ENCODE assay signal across 8 cellular contexts in the genomic region with DNA sequence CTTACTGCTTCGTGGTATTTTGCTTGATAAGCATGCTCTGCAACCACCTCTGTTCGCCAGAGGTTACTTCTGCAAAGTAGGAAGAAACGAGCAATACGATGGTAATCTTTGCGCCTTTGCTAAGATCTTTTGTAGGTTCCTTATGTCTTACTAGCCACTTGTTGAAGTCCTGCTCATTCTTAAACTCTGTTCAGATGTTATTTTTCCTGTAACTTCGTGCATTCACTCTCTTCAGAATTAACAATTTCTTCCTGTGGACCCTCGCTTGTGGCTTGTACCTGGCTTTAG. TPM values are rescaled to one million over a fixed set of nuclear protein-coding genes. Genes with fewer than 3 reads are reported as not detected.
A peak's percentile ranks its signal among the peaks of the same experiment; 100 is the strongest.
DNase-seq lines count a peak whose midpoint lies in the region; ATAC-seq and TF ChIP-seq lines count a peak whose summit lies in the region.

No MANE protein-coding gene starts in this region.

- no peaks in the 10 kb centered on the region for H3K9me3 ChIP-seq in ES-I3 (ENCODE audit: control insufficient read depth, insufficient read depth, low read length)
- no peaks in the 10 kb centered on the region for H3K9me3 ChIP-seq in HEK293 (ENCODE audit: control insufficient read depth, insufficient read depth, low read depth, low read length)

- H3K4me1 ChIP-seq in ES-I3 (ENCODE audit: insufficient read depth, low read length) (no peaks in the 10 kb centered on the region), HEK293 (ENCODE audit: control insufficient read depth, insufficient read depth, low read length) (peaks cover 9% of the 10 kb centered on the region)

- intact Hi-C loops in head of caudate nucleus (cut with DNase I) = no loop called here

- H3K9ac ChIP-seq in ES-I3 (ENCODE audit: low read depth, low read length) = peak overlapping the region; percentile 90

- peak overlapping the region; percentile 94 for H3K4me3 ChIP-seq in HEK293 (ENCODE audit: low read depth, low read length)
- H3K4me3 ChIP-seq in fibroblast of the aortic adventitia (ENCODE audit: low read depth, low read length) = peak overlapping the region; percentile 98
- peak overlapping the region; percentile 82 for H3K4me3 ChIP-seq in skeletal muscle cell (ENCODE audit: low read depth, low read length)

- POLR2A ChIA-PET in HEK293 (lab: Yijun Ruan, JAX) = interaction anchor here (0.8 to 3.0 kb wide), 8 partner anchors 12 to 273 kb away, joined by 3 to 21 read pairs (median 4); partner anchors contain the start of gene PHC1

- peak overlapping the region; percentile 82; the same call in 1 of the 2 replicates for H3K27ac ChIP-seq in HEK293 (ENCODE audit: extremely low read depth, low read depth, low read length)

- no peak for TF ChIP-seq CTCF in HEK293 (tag by site-specific recombination; IDR thresholded peaks at IDR 0.05)
- no peak for TF ChIP-seq CTCF in fibroblast of the aortic adventitia (IDR thresholded peaks at IDR 0.05; ENCODE audit: insufficient read depth, low read length)

- CTCF ChIA-PET in HEK293 (lab: Yijun Ruan, JAX) = interaction anchor here (0.6 to 3.6 kb wide), 6 partner anchors 36 to 168 kb away, joined by 3 to 26 read pairs (median 4); partner anchors contain the start of gene PHC1

- no peak for DNase-seq in fibroblast of the aortic adventitia (ENCODE audit: low read depth)
- no peak for DNase-seq in skeletal muscle cell (ENCODE audit: low read depth)
- no peak for DNase-seq in head of caudate nucleus
- no peak for DNase-seq in activated CD4-positive, alpha-beta T cell treated with anti-CD3 and anti-CD28 coated beads, Interleukin-2, amount 50 U/mL, for 4 hours

- H3K36me3 ChIP-seq in ES-I3 (ENCODE audit: insufficient read depth, low read length) (peaks cover 8% of the 10 kb centered on the region), HEK293 (ENCODE audit: control insufficient read depth in 2 of 2, insufficient read depth in 1 of 2, low read length in 2 of 2) (peaks cover 10 to 27% of the 10 kb centered on the region in 2 experiments; a peak in 2 of 3 replicates)

- peak; percentile 17 for ATAC-seq in SK-N-SH treated with all-trans-retinoic acid at 6 μM for 48 hours
- no peak for ATAC-seq in HG03039 (IDR thresholded peaks at IDR 0.05; ENCODE audit: unreplicated experiment)

TF ChIP-seq in HEK293, 187 proteins besides CTCF, POLR2A, EP300 and RAD21:
- TF ChIP-seq ZNF704 (tag by site-specific recombination; IDR thresholded peaks at IDR 0.05) = no peak
- peak; percentile 75 for TF ChIP-seq ZBTB17 (tag by site-specific recombination; IDR thresholded peaks at IDR 0.05)
- TF ChIP-seq ZNF16 (tag by site-specific recombination; IDR thresholded peaks at IDR 0.05; ENCODE audit: low read depth) = no peak
- TF ChIP-seq ZNF121 (tag by site-specific recombination; IDR thresholded peaks at IDR 0.05) = no peak
- peak; percentile 70 for TF ChIP-seq ZNF335 (tag by site-specific recombination; conservative IDR thresholded peaks at IDR 0.05)
- TF ChIP-seq ZNF600 (tag by site-specific recombination; IDR thresholded peaks at IDR 0.05) = peak; percentile 1; the same call in 1 of the 2 replicates
- no peak for TF ChIP-seq ZNF645 (tag by site-specific recombination; IDR thresholded peaks at IDR 0.05)
- no peak for TF ChIP-seq ZNF558 (tag by site-specific recombination; IDR thresholded peaks at IDR 0.05)
- TF ChIP-seq ZNF239 (tag by site-specific recombination; IDR thresholded peaks at IDR 0.05) = no peak
- TF ChIP-seq ZNF311 (tag by site-specific recombination; IDR thresholded peaks at IDR 0.05; ENCODE audit: borderline replicate concordance) = no peak
- TF ChIP-seq, protein P1, sequence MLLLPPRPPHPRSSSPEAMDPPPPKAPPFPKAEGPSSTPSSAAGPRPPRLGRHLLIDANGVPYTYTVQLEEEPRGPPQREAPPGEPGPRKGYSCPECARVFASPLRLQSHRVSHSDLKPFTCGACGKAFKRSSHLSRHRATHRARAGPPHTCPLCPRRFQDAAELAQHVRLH (tag by site-specific recombination; IDR thresholded peaks at IDR 0.05) = no peak
- no peak for TF ChIP-seq ZNF624 (tag by site-specific recombination; IDR thresholded peaks at IDR 0.05)
- TF ChIP-seq SCRT1 (tag by site-specific recombination; IDR thresholded peaks at IDR 0.05; ENCODE audit: borderline replicate concordance) = peak; percentile 80; the same call in 1 of the 2 replicates
- no peak for TF ChIP-seq ZNF514 (tag by site-specific recombination; IDR thresholded peaks at IDR 0.05)
- TF ChIP-seq SCRT2 (tag by site-specific recombination; IDR thresholded peaks at IDR 0.05) = peak; percentile 90

TF ChIP-seq in SK-N-SH treated with all-trans-retinoic acid at 6 μM for 48 hours, 23 proteins besides CTCF, POLR2A, EP300 and RAD21:
- TF ChIP-seq GLIS3 (CRISPR knock-in tag; IDR thresholded peaks at IDR 0.05) = no peak

RNA-seq across cellular contexts. Expression of gene M6PR, which starts 0.8 kb away (rescaled TPM):
- 92.1 and 329 TPM in 2 replicates for total RNA-seq in fibroblast of the aortic adventitia (ENCODE audit: low replicate concordance)

RNA-seq across cellular contexts. Expression of gene PHC1, which starts 35.9 kb away (rescaled TPM):
- 27.6 and 31.6 TPM in 2 replicates for total RNA-seq in fibroblast of the aortic adventitia (ENCODE audit: low replicate concordance)

RNA-seq across cellular contexts. Expression of gene KLRG1, which starts 39.1 kb away (rescaled TPM):
- total RNA-seq in fibroblast of the aortic adventitia (ENCODE audit: low replicate concordance) = 1.2 TPM in 1 of 2 replicates, not detected in the other
